ENCODE assay signal across 11 cellular contexts in genomic region chr12:66149702-66150398, GRCh38. TPM values are rescaled to one million over a fixed set of nuclear protein-coding genes. Genes with fewer than 3 reads are reported as not detected.
A peak's percentile ranks its signal among the peaks of the same experiment; 100 is the strongest.
DNase-seq lines count a peak whose midpoint lies in the region; ATAC-seq, FAIRE-seq and TF ChIP-seq lines count a peak whose summit lies in the region.
"Had no signal": no experiment of that assay in that cellular context is flagged by ENCODE, and none has a peak within 500 bp of the region (broad histone marks: within the 10 kb centered on the region; RNA-seq: fewer than 3 reads in every experiment).

No MANE protein-coding gene starts in this region.

- no peak overlapping the region for H3K9ac ChIP-seq in smooth muscle cell (ENCODE audit: low read depth)

- no peak overlapping the region for H2AFZ ChIP-seq in smooth muscle cell (ENCODE audit: low read depth)

- H3K9me3 ChIP-seq in smooth muscle cell (replicated peaks; ENCODE audit: low read depth), result no peaks in the 10 kb centered on the region
- H3K9me3 ChIP-seq: tibial nerve had no signal

- H3K79me2 ChIP-seq in smooth muscle cell (ENCODE audit: low read depth), result no peaks in the 10 kb centered on the region

- no peak for FAIRE-seq in D721Med (lab: Jason Lieb, UNC)

- no peaks in the 10 kb centered on the region for H4K20me1 ChIP-seq in smooth muscle cell (ENCODE audit: low read depth)

- H3K4me2 ChIP-seq in smooth muscle cell, result no peak overlapping the region

- H3K27ac ChIP-seq in smooth muscle cell (ENCODE audit: low read depth), result no peak overlapping the region

- 94% methylated on average over 5 of the region's 5 CpGs for WGBS in smooth muscle cell (ENCODE audit: low lambda C conversion rate)

- intact Hi-C loops in sciatic nerve (cut with DNase I), result no loop called here

- peak; percentile 23 for TF ChIP-seq CTCF in fibroblast of the aortic adventitia (IDR thresholded peaks at IDR 0.05; ENCODE audit: insufficient read depth, low read length)
- peak; percentile 9 for TF ChIP-seq CTCF in smooth muscle cell (IDR thresholded peaks at IDR 0.05; ENCODE audit: borderline replicate concordance, insufficient read depth, poor library complexity, severe bottlenecking)
- no peak for TF ChIP-seq CTCF in D721Med (IDR thresholded peaks at IDR 0.05; ENCODE audit: insufficient read depth, missing control alignments)

- DNase-seq in NCI-H2029 (lab: John Stamatoyannopoulos, UW), result peak; percentile 3
- no peak for DNase-seq in NCI-H2029 treated with DMSO at 0.1 percent for 48 hours (lab: John Stamatoyannopoulos, UW)
- DNase-seq in SIG-M5 (lab: John Stamatoyannopoulos, UW), result peak; percentile 67
- no peak for DNase-seq in fibroblast of the aortic adventitia (ENCODE audit: low read depth)
- DNase-seq in smooth muscle cell (lab: John Stamatoyannopoulos, UW; ENCODE audit: unreplicated experiment), result no peak
- DNase-seq in D721Med (ENCODE audit: insufficient read length, low spot score), result no peak
- no peak for DNase-seq in stimulated activated CD8-positive, alpha-beta memory T cell treated with anti-CD3 and anti-CD28 coated beads, Interleukin-4, amount 100 ng/mL, for 48 hours
- no peak for DNase-seq in sciatic nerve (ENCODE audit: low spot score)
- DNase-seq: 8988T; stimulated activated CD4-positive, alpha-beta T cell treated with anti-CD3 and anti-CD28 coated beads, Interleukin-15, amount 100 ng/mL, for 24 hours had no signal

- ATAC-seq in sciatic nerve, result no peak

- no peak overlapping the region for H3K4me3 ChIP-seq in fibroblast of the aortic adventitia (ENCODE audit: low read depth, low read length)
- H3K4me3 ChIP-seq in smooth muscle cell, result no peak overlapping the region
- H3K4me3 ChIP-seq: tibial nerve had no signal

- H3F3A ChIP-seq in smooth muscle cell (ENCODE audit: low read depth), result no peaks in the 10 kb centered on the region

- no peaks in the 10 kb centered on the region for H3K4me1 ChIP-seq in smooth muscle cell (ENCODE audit: low read depth)

- H3K27me3 ChIP-seq in smooth muscle cell (ENCODE audit: low read depth), result no peaks in the 10 kb centered on the region
- H3K27me3 ChIP-seq: tibial nerve had no signal

- no peaks in the 10 kb centered on the region for H3K36me3 ChIP-seq in smooth muscle cell (ENCODE audit: low read depth)

RNA-seq across cellular contexts. Expression of gene LLPH, which starts 19.3 kb away (rescaled TPM):
- total RNA-seq in fibroblast of the aortic adventitia (ENCODE audit: low replicate concordance) (5.9 and 9.3 TPM in 2 replicates), smooth muscle cell (9.2 and 15.6 TPM in 2 replicates), sciatic nerve (21.4 TPM)
- polyA plus RNA-seq in smooth muscle cell, result 33.1 and 39.7 TPM in 2 replicates

RNA-seq across cellular contexts. Expression of gene TMBIM4, which starts 19.9 kb away (rescaled TPM):
- total RNA-seq in fibroblast of the aortic adventitia (ENCODE audit: low replicate concordance) (115 and 220 TPM in 2 replicates), smooth muscle cell (103 and 153 TPM in 2 replicates), sciatic nerve (99.3 TPM)
- 93.3 and 97.9 TPM in 2 replicates for polyA plus RNA-seq in smooth muscle cell

RNA-seq across cellular contexts. Expression of gene IRAK3, which starts 39.2 kb away (rescaled TPM):
- total RNA-seq in fibroblast of the aortic adventitia (ENCODE audit: low replicate concordance) (20.0 and 21.4 TPM in 2 replicates), smooth muscle cell (5.3 and 6.8 TPM in 2 replicates), sciatic nerve (19.3 TPM)
- polyA plus RNA-seq in smooth muscle cell, result 2.4 and 2.5 TPM in 2 replicates

Comparison
In these comparisons a context has a peak if more than half of its experiments do, and no peak if none do; other contexts are left out.
1. DNase-seq: peak in NCI-H2029 (single experiment) and SIG-M5 (single experiment); none in NCI-H2029 treated with DMSO at 0.1 percent for 48 hours (single experiment), fibroblast of the aortic adventitia (single experiment), smooth muscle cell (single experiment), D721Med (single experiment), stimulated activated CD8-positive, alpha-beta memory T cell treated with anti-CD3 and anti-CD28 coated beads, Interleukin-4, amount 100 ng/mL, for 48 hours (single experiment) and sciatic nerve (single experiment).